ENCODE assay signal across 11 cellular contexts in the genomic region with DNA sequence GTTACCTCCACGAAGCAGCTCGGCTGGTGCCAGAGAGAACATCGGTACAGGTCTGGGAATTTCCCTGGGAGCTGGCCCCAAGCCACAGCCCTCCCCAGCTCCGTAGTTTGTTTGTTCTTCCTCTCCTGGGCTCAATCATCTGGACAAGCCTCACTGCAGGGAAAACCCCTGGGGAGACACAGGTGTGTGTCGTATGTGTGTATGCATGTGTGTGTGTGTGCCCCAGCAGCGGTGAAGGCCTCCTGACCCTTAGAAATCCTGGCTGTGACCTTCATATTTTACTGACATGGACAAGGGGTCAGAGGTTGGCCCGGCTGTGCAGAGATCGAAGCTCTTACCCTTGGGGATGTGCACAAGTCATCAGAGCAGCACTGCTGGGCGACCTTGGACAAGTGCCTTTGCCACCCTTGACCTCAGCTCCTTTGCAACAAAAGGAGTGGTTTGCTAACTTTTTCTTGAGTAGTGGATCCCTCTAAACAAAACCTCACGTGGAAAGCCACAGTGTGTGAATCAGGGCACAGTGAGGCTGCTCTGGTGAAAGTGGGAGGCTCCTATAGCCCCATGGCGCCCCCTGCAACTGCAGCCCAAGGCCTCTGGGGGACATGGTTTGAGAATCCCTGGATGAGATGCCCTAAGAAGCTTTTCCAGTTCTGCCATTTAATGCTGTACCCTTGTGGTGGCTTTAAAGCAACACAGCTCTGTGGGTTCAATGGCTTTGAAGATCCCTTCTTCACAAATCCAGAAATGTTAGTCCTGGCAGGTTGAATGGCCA. TPM values are rescaled to one million over a fixed set of nuclear protein-coding genes. Genes with fewer than 3 reads are reported as not detected.
DNase-seq lines count a peak whose midpoint lies in the region; ATAC-seq and TF ChIP-seq lines count a peak whose summit lies in the region.
"Had no signal": no experiment of that assay in that cellular context is flagged by ENCODE, and none has a peak within 500 bp of the region (broad histone marks: within the 10 kb centered on the region; RNA-seq: fewer than 3 reads in every experiment).

No MANE protein-coding gene starts in this region.

- H3K36me3 ChIP-seq in endodermal cell (ENCODE audit: control insufficient read depth, insufficient read depth, low read length) (peaks cover 6% of the 10 kb centered on the region), trophoblast cell (ENCODE audit: control insufficient read depth in 1 of 2, insufficient read depth in 2 of 2, low read length in 2 of 2) (peaks cover 20 to 24% of the 10 kb centered on the region in 2 experiments)

- no peak overlapping the region for H3K4me2 ChIP-seq in trophoblast cell (ENCODE audit: low read length)

- H2BK5ac ChIP-seq in trophoblast cell (ENCODE audit: low read depth, low read length, poor library complexity) = no peak overlapping the region

- no peak overlapping the region for H3K4ac ChIP-seq in trophoblast cell (ENCODE audit: low read depth, low read length)

- H3K23ac ChIP-seq in trophoblast cell (ENCODE audit: low read length) = no peak overlapping the region

- H3K9me3 ChIP-seq in endodermal cell (ENCODE audit: control insufficient read depth, low read length) (no peaks in the 10 kb centered on the region), trophoblast cell (ENCODE audit: insufficient read depth, low read depth, low read length) (no peaks in the 10 kb centered on the region)

- H2BK120ac ChIP-seq in trophoblast cell (ENCODE audit: insufficient read depth, low read length, poor library complexity) = no peak overlapping the region

- H3K4me3 ChIP-seq in endodermal cell (ENCODE audit: low read length) = no peak overlapping the region
- no peak overlapping the region for H3K4me3 ChIP-seq in trophoblast cell (ENCODE audit: low read depth, low read length)

- peaks cover 12% of the 10 kb centered on the region for H3K4me1 Mint-ChIP-seq in activated naive CD4-positive, alpha-beta T cell treated with anti-CD3 and anti-CD28 coated beads for 36 hours (ENCODE audit: low read depth)
- peaks cover 36% of the 10 kb centered on the region for H3K4me1 Mint-ChIP-seq in endodermal cell
- peaks cover 20 to 41% of the 10 kb centered on the region in 2 donors for H3K4me1 Mint-ChIP-seq in stimulated activated naive B cell treated with anti-CD40 and anti-IgM and Interleukin-4, amounts not matched to agents 10 μg/mL and 1 μg/mL and 100 μg/mL, for 72 hours

- peak; percentile 17 for DNase-seq in activated naive CD4-positive, alpha-beta T cell treated with anti-CD3 and anti-CD28 coated beads for 36 hours
- DNase-seq in activated naive CD4-positive, alpha-beta T cell treated with anti-CD3 and anti-CD28 coated beads, Interleukin-2, amount 50 U/mL, for 72 hours (ENCODE audit: low spot score in 2 of 2) = no peak
- DNase-seq in NCI-H187 treated with DMSO at 0.1 percent for 48 hours (lab: John Stamatoyannopoulos, UW) (peak; percentile 57), endodermal cell (peak; percentile 85), T-helper 2 cell (no peak), trophoblast cell (no peak), A172 (ENCODE audit: low spot score) (no peak)
- peak; percentile 17 for DNase-seq in stimulated activated naive B cell treated with anti-CD40 and anti-IgM and Interleukin-4, amounts not matched to agents 10 μg/mL and 1 μg/mL and 100 μg/mL, for 72 hours
- DNase-seq: activated CD4-positive, CD25-positive, alpha-beta regulatory T cell; cortex of kidney; GOT3 had no signal

- no peak overlapping the region for H4K8ac ChIP-seq in trophoblast cell (ENCODE audit: low read depth, low read length)

- H2AFZ ChIP-seq in trophoblast cell (ENCODE audit: insufficient read depth, low read length, poor library complexity) = no peak overlapping the region

- no peak overlapping the region for H4K12ac ChIP-seq in trophoblast cell (ENCODE audit: low read depth, low read length)

- no peaks in the 10 kb centered on the region for H3K27me3 ChIP-seq in endodermal cell (ENCODE audit: control insufficient read depth, insufficient read depth, low read length, poor library complexity, severe bottlenecking)
- H3K27me3 ChIP-seq in trophoblast cell (ENCODE audit: insufficient read depth, low read length) = no peaks in the 10 kb centered on the region

- H3K14ac ChIP-seq in trophoblast cell (ENCODE audit: low read length) = no peak overlapping the region

- no peak overlapping the region for H3K9ac ChIP-seq in endodermal cell (ENCODE audit: extremely low read depth, low read length, poor library complexity, severe bottlenecking)
- H3K9ac ChIP-seq in trophoblast cell (ENCODE audit: low read length) = no peak overlapping the region

- peaks cover 3% of the 10 kb centered on the region for H3K79me2 ChIP-seq in trophoblast cell (ENCODE audit: control insufficient read depth, insufficient read depth, low read length, poor library complexity)

- no peak overlapping the region for H2BK12ac ChIP-seq in trophoblast cell (ENCODE audit: low read length)

- peaks cover 10% of the 10 kb centered on the region for H3K79me1 ChIP-seq in trophoblast cell (ENCODE audit: low read length)

- H3K27me3 Mint-ChIP-seq in activated naive CD4-positive, alpha-beta T cell treated with anti-CD3 and anti-CD28 coated beads for 36 hours (ENCODE audit: low read depth) = peaks cover 26% of the 10 kb centered on the region
- no peaks in the 10 kb centered on the region for H3K27me3 Mint-ChIP-seq in endodermal cell (ENCODE audit: insufficient read depth)
- no peaks in the 10 kb centered on the region for H3K27me3 Mint-ChIP-seq in stimulated activated naive B cell treated with anti-CD40 and anti-IgM and Interleukin-4, amounts not matched to agents 10 μg/mL and 1 μg/mL and 100 μg/mL, for 72 hours

- no peak overlapping the region for H3K27ac Mint-ChIP-seq in activated naive CD4-positive, alpha-beta T cell treated with anti-CD3 and anti-CD28 coated beads for 36 hours
- H3K27ac Mint-ChIP-seq in activated naive CD4-positive, alpha-beta T cell treated with anti-CD3 and anti-CD28 coated beads, Interleukin-2, amount 50 U/mL, for 72 hours = no peak overlapping the region
- H3K27ac Mint-ChIP-seq in endodermal cell = no peak overlapping the region
- H3K27ac Mint-ChIP-seq in stimulated activated naive B cell treated with anti-CD40 and anti-IgM and Interleukin-4, amounts not matched to agents 10 μg/mL and 1 μg/mL and 100 μg/mL, for 72 hours = peak overlapping the region; percentile 69

- no peaks in the 10 kb centered on the region for H3K36me3 Mint-ChIP-seq in activated naive CD4-positive, alpha-beta T cell treated with anti-CD3 and anti-CD28 coated beads for 36 hours (ENCODE audit: low read depth)
- H3K36me3 Mint-ChIP-seq in activated naive CD4-positive, alpha-beta T cell treated with anti-CD3 and anti-CD28 coated beads, Interleukin-2, amount 50 U/mL, for 72 hours = no peaks in the 10 kb centered on the region
- H3K36me3 Mint-ChIP-seq in endodermal cell (ENCODE audit: low read depth) = peaks cover 34% of the 10 kb centered on the region
- peaks cover 42 to 46% of the 10 kb centered on the region in 2 donors for H3K36me3 Mint-ChIP-seq in stimulated activated naive B cell treated with anti-CD40 and anti-IgM and Interleukin-4, amounts not matched to agents 10 μg/mL and 1 μg/mL and 100 μg/mL, for 72 hours

- H3K4me3 Mint-ChIP-seq in activated naive CD4-positive, alpha-beta T cell treated with anti-CD3 and anti-CD28 coated beads for 36 hours = no peak overlapping the region
- H3K4me3 Mint-ChIP-seq in endodermal cell = no peak overlapping the region
- peak overlapping the region in 1 of 2 donors; percentile 8 for H3K4me3 Mint-ChIP-seq in stimulated activated naive B cell treated with anti-CD40 and anti-IgM and Interleukin-4, amounts not matched to agents 10 μg/mL and 1 μg/mL and 100 μg/mL, for 72 hours

- intact Hi-C loops in activated naive CD4-positive, alpha-beta T cell treated with anti-CD3 and anti-CD28 coated beads for 36 hours (cut with micrococcal nuclease) = no loop called here

- no peak overlapping the region for H2AK5ac ChIP-seq in trophoblast cell (ENCODE audit: low read length)

- H3K27ac ChIP-seq in endodermal cell (ENCODE audit: low read depth, low read length) (no peak overlapping the region), trophoblast cell (ENCODE audit: low read depth, low read length) (no peak overlapping the region)

- H3K18ac ChIP-seq in trophoblast cell (ENCODE audit: low read length) = no peak overlapping the region

- no peak overlapping the region for H4K91ac ChIP-seq in trophoblast cell (ENCODE audit: low read depth, low read length)

- no peaks in the 10 kb centered on the region for H3K4me1 ChIP-seq in endodermal cell (ENCODE audit: control insufficient read depth, insufficient read depth, low read length)
- H3K4me1 ChIP-seq in trophoblast cell (ENCODE audit: control insufficient read depth in 1 of 2, insufficient read depth in 2 of 2, low read length in 2 of 2) = peaks cover 4 to 14% of the 10 kb centered on the region in 2 experiments

- WGBS in endodermal cell (ENCODE audit: insufficient coverage in 1 of 2, insufficient read length in 1 of 2), 2 experiments = 86 to 89% methylated on average over 9 to 11 of the region's 11 CpGs
- no CpG with 5 or more reads among the region's 11 CpGs for WGBS in trophoblast cell (ENCODE audit: extremely low coverage, insufficient coverage, insufficient read length)

- H3K9me3 Mint-ChIP-seq in activated naive CD4-positive, alpha-beta T cell treated with anti-CD3 and anti-CD28 coated beads for 36 hours = no peaks in the 10 kb centered on the region
- H3K9me3 Mint-ChIP-seq in activated naive CD4-positive, alpha-beta T cell treated with anti-CD3 and anti-CD28 coated beads, Interleukin-2, amount 50 U/mL, for 72 hours = no peaks in the 10 kb centered on the region
- H3K9me3 Mint-ChIP-seq in endodermal cell = no peaks in the 10 kb centered on the region
- H3K9me3 Mint-ChIP-seq in stimulated activated naive B cell treated with anti-CD40 and anti-IgM and Interleukin-4, amounts not matched to agents 10 μg/mL and 1 μg/mL and 100 μg/mL, for 72 hours = no peaks in the 10 kb centered on the region

- TF ChIP-seq CTCF in endodermal cell (conservative IDR thresholded peaks at IDR 0.05) = peak; percentile 78

- CTCF ChIA-PET in activated naive CD4-positive, alpha-beta T cell treated with anti-CD3 and anti-CD28 coated beads for 36 hours (lab: Charles Lee) = interaction anchor here (0.6 to 3.8 kb wide), 6 partner anchors 9 to 533 kb away, joined by 3 to 31 read pairs (median 4); no protein-coding TSS in a partner anchor

- ATAC-seq in activated naive CD4-positive, alpha-beta T cell treated with anti-CD3 and anti-CD28 coated beads, Interleukin-2, amount 50 U/mL, for 72 hours = no peak
- peak in 1 of 2 donors; percentile 50 for ATAC-seq in stimulated activated naive B cell treated with anti-CD40 and anti-IgM and Interleukin-4, amounts not matched to agents 10 μg/mL and 1 μg/mL and 100 μg/mL, for 72 hours (replicated peaks)

RNA-seq across cellular contexts. Expression of gene IL22RA1, which starts 12.3 kb away (rescaled TPM):
- not detected for total RNA-seq in activated naive CD4-positive, alpha-beta T cell treated with anti-CD3 and anti-CD28 coated beads for 36 hours
- not detected for total RNA-seq in activated naive CD4-positive, alpha-beta T cell treated with anti-CD3 and anti-CD28 coated beads, Interleukin-2, amount 50 U/mL, for 72 hours
- total RNA-seq in endodermal cell = not detected
- polyA plus RNA-seq in endodermal cell (2013, experiment 1 of 2) = not detected
- polyA plus RNA-seq in endodermal cell (2013, experiment 2 of 2) = not detected
- 0.15 and 0.18 TPM in 2 replicates for polyA plus RNA-seq in trophoblast cell (2013)
- total RNA-seq in A172 (2014; rRNA removed; shearing (Covaris generic)) = 0.53 and 2.1 TPM in 2 replicates

RNA-seq across cellular contexts. Expression of gene IFNLR1, which starts 31.9 kb away (rescaled TPM):
- 1 to 10 TPM; 4.3 to 4.6 TPM for total RNA-seq in activated naive CD4-positive, alpha-beta T cell treated with anti-CD3 and anti-CD28 coated beads for 36 hours
- total RNA-seq in activated naive CD4-positive, alpha-beta T cell treated with anti-CD3 and anti-CD28 coated beads, Interleukin-2, amount 50 U/mL, for 72 hours = 1 to 10 TPM; 5.0 to 6.3 TPM
- total RNA-seq in endodermal cell = 10 to 100 TPM; 12.1 to 13.0 TPM
- 1.1 TPM for polyA plus RNA-seq in endodermal cell (2013, experiment 1 of 2)
- 1.2 TPM for polyA plus RNA-seq in endodermal cell (2013, experiment 2 of 2)
- polyA plus RNA-seq in trophoblast cell (2013) = 3.1 and 3.5 TPM in 2 replicates
- not detected in 2 replicates for total RNA-seq in A172 (2014; rRNA removed; shearing (Covaris generic))

RNA-seq across cellular contexts. Expression of gene MYOM3, which starts 43.3 kb away (rescaled TPM):
- total RNA-seq in activated naive CD4-positive, alpha-beta T cell treated with anti-CD3 and anti-CD28 coated beads for 36 hours = not detected
- total RNA-seq in activated naive CD4-positive, alpha-beta T cell treated with anti-CD3 and anti-CD28 coated beads, Interleukin-2, amount 50 U/mL, for 72 hours = not detected
- under 1 TPM; 0.11 to 0.15 TPM for total RNA-seq in endodermal cell
- polyA plus RNA-seq in endodermal cell (2013, experiment 1 of 2) = 0.14 TPM
- polyA plus RNA-seq in endodermal cell (2013, experiment 2 of 2) = 0.08 TPM
- polyA plus RNA-seq in trophoblast cell (2013) = 0.01 and 0.04 TPM in 2 replicates
- total RNA-seq in A172 (2014; rRNA removed; shearing (Covaris generic)) = 12.5 and 14.2 TPM in 2 replicates

Comparison
In these comparisons a context has a peak if more than half of its experiments do, and no peak if none do; other contexts are left out.
1. DNase-seq: peak in activated naive CD4-positive, alpha-beta T cell treated with anti-CD3 and anti-CD28 coated beads for 36 hours (single experiment), NCI-H187 treated with DMSO at 0.1 percent for 48 hours (single experiment), endodermal cell (single experiment) and stimulated activated naive B cell treated with anti-CD40 and anti-IgM and Interleukin-4, amounts not matched to agents 10 μg/mL and 1 μg/mL and 100 μg/mL, for 72 hours (single experiment); none in activated naive CD4-positive, alpha-beta T cell treated with anti-CD3 and anti-CD28 coated beads, Interleukin-2, amount 50 U/mL, for 72 hours (0 of 2), T-helper 2 cell (0 of 5), trophoblast cell (0 of 2) and A172 (single experiment).
2. RNA of gene MYOM3, which starts 43.3 kb away (total RNA-seq): 12.5 to 14.2 TPM in A172; 0.11 to 0.15 TPM in endodermal cell, not detected in activated naive CD4-positive, alpha-beta T cell treated with anti-CD3 and anti-CD28 coated beads, Interleukin-2, amount 50 U/mL, for 72 hours and not detected in activated naive CD4-positive, alpha-beta T cell treated with anti-CD3 and anti-CD28 coated beads for 36 hours; every median in the first group is over 10 times any median in the second.